9 cellular contexts compared by ENCODE assay signal in genomic region chr3:30042274-30042859, GRCh38.
DNase-seq lines count a peak whose midpoint lies in the region; ATAC-seq and TF ChIP-seq lines count a peak whose summit lies in the region.
"Had no signal": no experiment of that assay in that cellular context is flagged by ENCODE, and none has a peak within 500 bp of the region (broad histone marks: within the 10 kb centered on the region; RNA-seq: fewer than 3 reads in every experiment).

No MANE protein-coding gene starts in this region.

- H3K4me1 Mint-ChIP-seq in T-helper 2 cell treated with Interferon-gamma antibody and Interleukin-4, amounts not matched to agents 5 μg/mL and 100 μg/mL, for 36 hours (ENCODE audit: low read depth), result no peaks in the 10 kb centered on the region
- H3K4me1 Mint-ChIP-seq in brain (peaks cover 24% of the 10 kb centered on the region), immature natural killer cell (no peaks in the 10 kb centered on the region)

- H3K36me3 Mint-ChIP-seq in T-helper 2 cell treated with Interferon-gamma antibody and Interleukin-4, amounts not matched to agents 5 μg/mL and 100 μg/mL, for 36 hours (ENCODE audit: low read depth), result no peaks in the 10 kb centered on the region
- no peaks in the 10 kb centered on the region for H3K36me3 Mint-ChIP-seq in brain
- no peaks in the 10 kb centered on the region for H3K36me3 Mint-ChIP-seq in immature natural killer cell
- H3K36me3 Mint-ChIP-seq: IgD-negative memory B cell had no signal

- no peak overlapping the region for H3K27ac ChIP-seq in C4-2B

- peaks cover 33% of the 10 kb centered on the region for H3K27me3 Mint-ChIP-seq in T-helper 2 cell treated with Interferon-gamma antibody and Interleukin-4, amounts not matched to agents 5 μg/mL and 100 μg/mL, for 36 hours (ENCODE audit: low read depth)
- peaks cover 5% of the 10 kb centered on the region for H3K27me3 Mint-ChIP-seq in brain
- peaks cover 4 to 8% (median 6%) of the 10 kb centered on the region in 3 donors for H3K27me3 Mint-ChIP-seq in immature natural killer cell (ENCODE audit: low read depth in 3 of 3)

- DNase-seq in NCI-H1092 treated with DMSO at 0.1 percent for 48 hours (lab: John Stamatoyannopoulos, UW) (peak; percentile 59), immature natural killer cell (peak; percentile 6 to 22 (median 16)), cortex of kidney (lab: John Stamatoyannopoulos, UW) (no peak)
- DNase-seq in T-helper 2 cell treated with Interferon-gamma antibody and Interleukin-4, amounts not matched to agents 5 μg/mL and 100 μg/mL, for 36 hours (ENCODE audit: low spot score), result peak; percentile 26
- DNase-seq in stimulated activated CD4-positive, alpha-beta T cell treated with anti-CD3 and anti-CD28 coated beads, Interleukin-15, amount 100 ng/mL, for 48 hours (ENCODE audit: low read depth in 2 of 2), result peak; percentile 18 to 43

- H3K4me3 Mint-ChIP-seq in T-helper 2 cell treated with Interferon-gamma antibody and Interleukin-4, amounts not matched to agents 5 μg/mL and 100 μg/mL, for 36 hours, result no peak overlapping the region
- H3K4me3 Mint-ChIP-seq in brain, result no peak overlapping the region
- no peak overlapping the region for H3K4me3 Mint-ChIP-seq in immature natural killer cell
- H3K4me3 Mint-ChIP-seq: IgD-negative memory B cell had no signal

- ATAC-seq in GM19455 (IDR thresholded peaks at IDR 0.05; ENCODE audit: unreplicated experiment), result peak; percentile 85

- no peak overlapping the region for H3K27ac Mint-ChIP-seq in T-helper 2 cell treated with Interferon-gamma antibody and Interleukin-4, amounts not matched to agents 5 μg/mL and 100 μg/mL, for 36 hours
- H3K27ac Mint-ChIP-seq in brain (peak overlapping the region in 1 of 5 experiments; percentile 58), immature natural killer cell (no peak overlapping the region)
- H3K27ac Mint-ChIP-seq: IgD-negative memory B cell had no signal

- no peaks in the 10 kb centered on the region for H3K9me3 Mint-ChIP-seq in T-helper 2 cell treated with Interferon-gamma antibody and Interleukin-4, amounts not matched to agents 5 μg/mL and 100 μg/mL, for 36 hours
- H3K9me3 Mint-ChIP-seq in brain (peaks cover 0 to 11% (median 0%) of the 10 kb centered on the region in 5 experiments), immature natural killer cell (no peaks in the 10 kb centered on the region)

- TF ChIP-seq CTCF in C4-2B (conservative IDR thresholded peaks at IDR 0.05) (peak; percentile 80), brain (conservative IDR thresholded peaks at IDR 0.05) (peak; percentile 88 to 91)
